Comparison of ENCODE assay signal across 1 cellular context in genomic region chrX:71068052-71068918, GRCh38.
A peak's percentile ranks its signal among the peaks of the same experiment; 100 is the strongest.
TF ChIP-seq lines count a peak whose summit lies in the region.

SNX12 (minus strand) TSS chrX:71068334; CDS start chrX:71068306, 28 bp downstream.

TF ChIP-seq in HepG2, 621 proteins besides CTCF, POLR2A, EP300 and RAD21 (continued from another document and continues in another):
- TF ChIP-seq, protein P1, sequence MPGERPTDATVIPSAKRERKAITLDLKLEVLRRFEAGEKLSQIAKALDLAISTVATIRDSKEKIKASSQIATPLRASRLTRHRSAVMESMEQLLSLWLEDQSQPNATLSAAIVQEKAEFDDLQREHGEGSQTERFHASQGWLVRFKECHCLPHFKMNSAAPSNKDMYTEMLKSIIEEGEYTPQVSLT (CRISPR knock-in tag; IDR thresholded peaks at IDR 0.05; ENCODE audit: borderline replicate concordance, low read depth), result no peak
- TF ChIP-seq ZNF225 (CRISPR knock-in tag; IDR thresholded peaks at IDR 0.05) (no peak), ZNF740 (CRISPR knock-in tag; IDR thresholded peaks at IDR 0.05) (no peak), BCL6 (CRISPR knock-in tag; IDR thresholded peaks at IDR 0.05) (0 out of 2 replicates have a peak, but pooled peaks have one; percentile 11), ARHGAP35 (CRISPR knock-in tag; IDR thresholded peaks at IDR 0.05; ENCODE audit: borderline replicate concordance) (no peak), ZSCAN5A (CRISPR knock-in tag; IDR thresholded peaks at IDR 0.05; ENCODE audit: borderline replicate concordance) (no peak), IKZF4 (CRISPR knock-in tag; IDR thresholded peaks at IDR 0.05; ENCODE audit: borderline replicate concordance, low read depth, not compliant biosample characterization) (no peak), REXO4 (CRISPR knock-in tag; IDR thresholded peaks at IDR 0.05; ENCODE audit: borderline replicate concordance) (no peak), KLF9 (CRISPR knock-in tag; IDR thresholded peaks at IDR 0.05; ENCODE audit: low read depth) (no peak), YY1 (IDR thresholded peaks at IDR 0.05; ENCODE audit: insufficient read depth, insufficient replicate concordance, low read depth, low read length) (peak; percentile 74), MXD1 (CRISPR knock-in tag; IDR thresholded peaks at IDR 0.05) (no peak), PBX2 (CRISPR knock-in tag; IDR thresholded peaks at IDR 0.05) (peak; percentile 69), RORA (CRISPR knock-in tag; IDR thresholded peaks at IDR 0.05) (no peak), ZNF878 (CRISPR knock-in tag; IDR thresholded peaks at IDR 0.05) (no peak), SP1 (IDR thresholded peaks at IDR 0.05) (no peak), SP1 (CRISPR knock-in tag; IDR thresholded peaks at IDR 0.05) (peak; percentile 66), ZNF10 (CRISPR knock-in tag; IDR thresholded peaks at IDR 0.05; ENCODE audit: borderline replicate concordance, low read depth) (no peak), PTBP1 (IDR thresholded peaks at IDR 0.05; ENCODE audit: low read depth, low read length, poor library complexity, severe bottlenecking) (peak; percentile 92), ARNT2 (CRISPR knock-in tag; IDR thresholded peaks at IDR 0.05; ENCODE audit: low read depth) (no peak; the same call in 1 of the 2 replicates), ETV5 (CRISPR knock-in tag; IDR thresholded peaks at IDR 0.05; ENCODE audit: borderline replicate concordance) (no peak), SMAD9 (CRISPR knock-in tag; IDR thresholded peaks at IDR 0.05) (no peak), ZNF670 (CRISPR knock-in tag; IDR thresholded peaks at IDR 0.05; ENCODE audit: borderline replicate concordance) (no peak), NR2F1 (CRISPR knock-in tag; IDR thresholded peaks at IDR 0.05) (no peak), ZFX (CRISPR knock-in tag; IDR thresholded peaks at IDR 0.05; ENCODE audit: low read depth) (peak; percentile 61), BRF2 (CRISPR knock-in tag; IDR thresholded peaks at IDR 0.05) (no peak), ZNF775 (CRISPR knock-in tag; IDR thresholded peaks at IDR 0.05; ENCODE audit: borderline replicate concordance) (no peak), FIP1L1 (IDR thresholded peaks at IDR 0.05; ENCODE audit: borderline replicate concordance, insufficient read depth, low read depth, low read length) (no peak), STAG1 (CRISPR knock-in tag; IDR thresholded peaks at IDR 0.05) (no peak), REL (CRISPR knock-in tag; conservative IDR thresholded peaks at IDR 0.05) (0 out of 2 replicates have a peak, but pooled peaks have one; percentile 62), NFKBIZ (CRISPR knock-in tag; IDR thresholded peaks at IDR 0.05) (no peak), ZBTB2 (CRISPR knock-in tag; IDR thresholded peaks at IDR 0.05; ENCODE audit: low read depth) (peak; percentile 47; the same call in 1 of the 2 replicates), GABPB1 (CRISPR knock-in tag; IDR thresholded peaks at IDR 0.05) (peak; percentile 77), AGO2 (optimal IDR thresholded peaks at IDR 0.05; ENCODE audit: low read depth, low read length) (no peak), THAP11 (CRISPR knock-in tag; IDR thresholded peaks at IDR 0.05) (peak; percentile 92), RFX1 (IDR thresholded peaks at IDR 0.05) (no peak), RBFOX2 (IDR thresholded peaks at IDR 0.05; ENCODE audit: low read depth, low read length) (0 out of 2 replicates have a peak, but pooled peaks have one; percentile 59), ATRX (CRISPR knock-in tag; IDR thresholded peaks at IDR 0.05; ENCODE audit: borderline replicate concordance) (no peak), ZFYVE20 (CRISPR knock-in tag; IDR thresholded peaks at IDR 0.05; ENCODE audit: borderline replicate concordance, low read depth) (no peak), HCFC1 (IDR thresholded peaks at IDR 0.05; ENCODE audit: low read depth, low read length) (peak; percentile 79), GATA4 (IDR thresholded peaks at IDR 0.05; ENCODE audit: borderline replicate concordance, low read depth) (0 out of 2 replicates have a peak, but pooled peaks have one; percentile 61), FOXP1 (IDR thresholded peaks at IDR 0.05) (no peak), FOXP1 (CRISPR knock-in tag; IDR thresholded peaks at IDR 0.05) (0 out of 2 replicates have a peak, but pooled peaks have one; percentile 11), ZMYM3 (CRISPR knock-in tag; IDR thresholded peaks at IDR 0.05) (no peak), HOXA7 (CRISPR knock-in tag; IDR thresholded peaks at IDR 0.05) (no peak), ZNF576 (CRISPR knock-in tag; IDR thresholded peaks at IDR 0.05) (no peak), RFX3 (CRISPR knock-in tag; IDR thresholded peaks at IDR 0.05) (no peak), ZNF614 (CRISPR knock-in tag; IDR thresholded peaks at IDR 0.05; ENCODE audit: borderline replicate concordance) (no peak; the same call in 1 of the 2 replicates)
- TF ChIP-seq, protein P2, sequence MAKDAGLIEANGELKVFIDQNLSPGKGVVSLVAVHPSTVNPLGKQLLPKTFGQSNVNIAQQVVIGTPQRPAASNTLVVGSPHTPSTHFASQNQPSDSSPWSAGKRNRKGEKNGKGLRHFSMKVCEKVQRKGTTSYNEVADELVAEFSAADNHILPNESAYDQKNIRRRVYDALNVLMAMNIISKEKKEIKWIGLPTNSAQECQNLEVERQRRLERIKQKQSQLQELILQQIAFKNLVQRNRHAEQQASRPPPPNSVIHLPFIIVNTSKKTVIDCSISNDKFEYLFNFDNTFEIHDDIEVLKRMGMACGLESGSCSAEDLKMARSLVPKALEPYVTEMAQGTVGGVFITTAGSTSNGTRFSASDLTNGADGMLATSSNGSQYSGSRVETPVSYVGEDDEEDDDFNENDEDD (CRISPR knock-in tag; IDR thresholded peaks at IDR 0.05; ENCODE audit: borderline replicate concordance), result no peak
- TF ChIP-seq, protein P3, sequence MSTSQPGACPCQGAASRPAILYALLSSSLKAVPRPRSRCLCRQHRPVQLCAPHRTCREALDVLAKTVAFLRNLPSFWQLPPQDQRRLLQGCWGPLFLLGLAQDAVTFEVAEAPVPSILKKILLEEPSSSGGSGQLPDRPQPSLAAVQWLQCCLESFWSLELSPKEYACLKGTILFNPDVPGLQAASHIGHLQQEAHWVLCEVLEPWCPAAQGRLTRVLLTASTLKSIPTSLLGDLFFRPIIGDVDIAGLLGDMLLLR (CRISPR knock-in tag; IDR thresholded peaks at IDR 0.05), result no peak
- TF ChIP-seq, protein P4, sequence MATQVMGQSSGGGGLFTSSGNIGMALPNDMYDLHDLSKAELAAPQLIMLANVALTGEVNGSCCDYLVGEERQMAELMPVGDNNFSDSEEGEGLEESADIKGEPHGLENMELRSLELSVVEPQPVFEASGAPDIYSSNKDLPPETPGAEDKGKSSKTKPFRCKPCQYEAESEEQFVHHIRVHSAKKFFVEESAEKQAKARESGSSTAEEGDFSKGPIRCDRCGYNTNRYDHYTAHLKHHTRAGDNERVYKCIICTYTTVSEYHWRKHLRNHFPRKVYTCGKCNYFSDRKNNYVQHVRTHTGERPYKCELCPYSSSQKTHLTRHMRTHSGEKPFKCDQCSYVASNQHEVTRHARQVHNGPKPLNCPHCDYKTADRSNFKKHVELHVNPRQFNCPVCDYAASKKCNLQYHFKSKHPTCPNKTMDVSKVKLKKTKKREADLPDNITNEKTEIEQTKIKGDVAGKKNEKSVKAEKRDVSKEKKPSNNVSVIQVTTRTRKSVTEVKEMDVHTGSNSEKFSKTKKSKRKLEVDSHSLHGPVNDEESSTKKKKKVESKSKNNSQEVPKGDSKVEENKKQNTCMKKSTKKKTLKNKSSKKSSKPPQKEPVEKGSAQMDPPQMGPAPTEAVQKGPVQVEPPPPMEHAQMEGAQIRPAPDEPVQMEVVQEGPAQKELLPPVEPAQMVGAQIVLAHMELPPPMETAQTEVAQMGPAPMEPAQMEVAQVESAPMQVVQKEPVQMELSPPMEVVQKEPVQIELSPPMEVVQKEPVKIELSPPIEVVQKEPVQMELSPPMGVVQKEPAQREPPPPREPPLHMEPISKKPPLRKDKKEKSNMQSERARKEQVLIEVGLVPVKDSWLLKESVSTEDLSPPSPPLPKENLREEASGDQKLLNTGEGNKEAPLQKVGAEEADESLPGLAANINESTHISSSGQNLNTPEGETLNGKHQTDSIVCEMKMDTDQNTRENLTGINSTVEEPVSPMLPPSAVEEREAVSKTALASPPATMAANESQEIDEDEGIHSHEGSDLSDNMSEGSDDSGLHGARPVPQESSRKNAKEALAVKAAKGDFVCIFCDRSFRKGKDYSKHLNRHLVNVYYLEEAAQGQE (IDR thresholded peaks at IDR 0.05; ENCODE audit: borderline replicate concordance in 1 of 2, low read depth in 1 of 2, low read length in 2 of 2), result no peak
- TF ChIP-seq, protein P5, sequence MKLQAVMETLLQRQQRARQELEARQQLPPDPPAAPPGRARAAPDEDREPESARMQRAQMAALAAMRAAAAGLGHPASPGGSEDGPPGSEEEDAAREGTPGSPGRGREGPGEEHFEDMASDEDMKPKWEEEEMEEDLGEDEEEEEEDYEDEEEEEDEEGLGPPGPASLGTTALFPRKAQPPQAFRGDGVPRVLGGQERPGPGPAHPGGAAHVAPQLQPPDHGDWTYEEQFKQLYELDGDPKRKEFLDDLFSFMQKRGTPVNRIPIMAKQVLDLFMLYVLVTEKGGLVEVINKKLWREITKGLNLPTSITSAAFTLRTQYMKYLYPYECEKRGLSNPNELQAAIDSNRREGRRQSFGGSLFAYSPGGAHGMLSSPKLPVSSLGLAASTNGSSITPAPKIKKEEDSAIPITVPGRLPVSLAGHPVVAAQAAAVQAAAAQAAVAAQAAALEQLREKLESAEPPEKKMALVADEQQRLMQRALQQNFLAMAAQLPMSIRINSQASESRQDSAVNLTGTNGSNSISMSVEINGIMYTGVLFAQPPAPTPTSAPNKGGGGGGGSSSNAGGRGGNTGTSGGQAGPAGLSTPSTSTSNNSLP (IDR thresholded peaks at IDR 0.05; ENCODE audit: low read depth, low read length), result no peak
